Comparison of ENCODE assay signal across 3 cellular contexts in genomic region chr5:173507171-173507570, GRCh38.
"Had no signal": no experiment of that assay in that cellular context is flagged by ENCODE, and none has a peak within 500 bp of the region (broad histone marks: within the 10 kb centered on the region; RNA-seq: fewer than 3 reads in every experiment).

No MANE protein-coding gene starts in this region.

- H3K4me2 ChIP-seq: GM23338 had no signal

- H3K4me3 ChIP-seq: GM23338 had no signal

- H2AFZ ChIP-seq: GM23338 had no signal

- DNase-seq: H9, HCEC 1CT had no signal

- ATAC-seq: GM23338 had no signal
